Comparison of ENCODE assay signal across 1 cellular context in genomic region chr6:116680880-116681672, GRCh38.
TF ChIP-seq lines count a peak whose summit lies in the region.

Gene KPNA5, plus strand, starts transcription at chr6:116681211. Its CDS starts 124 bp downstream, at chr6:116681335.

TF ChIP-seq in HepG2, 621 proteins besides CTCF, POLR2A, EP300 and RAD21 (continued from another document and continues in another):
- TF ChIP-seq, protein P1, sequence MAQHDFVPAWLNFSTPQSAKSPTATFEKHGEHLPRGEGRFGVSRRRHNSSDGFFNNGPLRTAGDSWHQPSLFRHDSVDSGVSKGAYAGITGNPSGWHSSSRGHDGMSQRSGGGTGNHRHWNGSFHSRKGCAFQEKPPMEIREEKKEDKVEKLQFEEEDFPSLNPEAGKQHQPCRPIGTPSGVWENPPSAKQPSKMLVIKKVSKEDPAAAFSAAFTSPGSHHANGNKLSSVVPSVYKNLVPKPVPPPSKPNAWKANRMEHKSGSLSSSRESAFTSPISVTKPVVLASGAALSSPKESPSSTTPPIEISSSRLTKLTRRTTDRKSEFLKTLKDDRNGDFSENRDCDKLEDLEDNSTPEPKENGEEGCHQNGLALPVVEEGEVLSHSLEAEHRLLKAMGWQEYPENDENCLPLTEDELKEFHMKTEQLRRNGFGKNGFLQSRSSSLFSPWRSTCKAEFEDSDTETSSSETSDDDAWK (CRISPR knock-in tag; IDR thresholded peaks at IDR 0.05): no peak
- TF ChIP-seq NFKBIZ (CRISPR knock-in tag; IDR thresholded peaks at IDR 0.05): peak; percentile 68; the same call in 1 of the 2 replicates
- TF ChIP-seq HDAC1 (CRISPR knock-in tag; IDR thresholded peaks at IDR 0.05): peak; percentile 64
- TF ChIP-seq MLX (CRISPR knock-in tag; IDR thresholded peaks at IDR 0.05): no peak; the same call in none of the 2 replicates
- TF ChIP-seq, protein P2, sequence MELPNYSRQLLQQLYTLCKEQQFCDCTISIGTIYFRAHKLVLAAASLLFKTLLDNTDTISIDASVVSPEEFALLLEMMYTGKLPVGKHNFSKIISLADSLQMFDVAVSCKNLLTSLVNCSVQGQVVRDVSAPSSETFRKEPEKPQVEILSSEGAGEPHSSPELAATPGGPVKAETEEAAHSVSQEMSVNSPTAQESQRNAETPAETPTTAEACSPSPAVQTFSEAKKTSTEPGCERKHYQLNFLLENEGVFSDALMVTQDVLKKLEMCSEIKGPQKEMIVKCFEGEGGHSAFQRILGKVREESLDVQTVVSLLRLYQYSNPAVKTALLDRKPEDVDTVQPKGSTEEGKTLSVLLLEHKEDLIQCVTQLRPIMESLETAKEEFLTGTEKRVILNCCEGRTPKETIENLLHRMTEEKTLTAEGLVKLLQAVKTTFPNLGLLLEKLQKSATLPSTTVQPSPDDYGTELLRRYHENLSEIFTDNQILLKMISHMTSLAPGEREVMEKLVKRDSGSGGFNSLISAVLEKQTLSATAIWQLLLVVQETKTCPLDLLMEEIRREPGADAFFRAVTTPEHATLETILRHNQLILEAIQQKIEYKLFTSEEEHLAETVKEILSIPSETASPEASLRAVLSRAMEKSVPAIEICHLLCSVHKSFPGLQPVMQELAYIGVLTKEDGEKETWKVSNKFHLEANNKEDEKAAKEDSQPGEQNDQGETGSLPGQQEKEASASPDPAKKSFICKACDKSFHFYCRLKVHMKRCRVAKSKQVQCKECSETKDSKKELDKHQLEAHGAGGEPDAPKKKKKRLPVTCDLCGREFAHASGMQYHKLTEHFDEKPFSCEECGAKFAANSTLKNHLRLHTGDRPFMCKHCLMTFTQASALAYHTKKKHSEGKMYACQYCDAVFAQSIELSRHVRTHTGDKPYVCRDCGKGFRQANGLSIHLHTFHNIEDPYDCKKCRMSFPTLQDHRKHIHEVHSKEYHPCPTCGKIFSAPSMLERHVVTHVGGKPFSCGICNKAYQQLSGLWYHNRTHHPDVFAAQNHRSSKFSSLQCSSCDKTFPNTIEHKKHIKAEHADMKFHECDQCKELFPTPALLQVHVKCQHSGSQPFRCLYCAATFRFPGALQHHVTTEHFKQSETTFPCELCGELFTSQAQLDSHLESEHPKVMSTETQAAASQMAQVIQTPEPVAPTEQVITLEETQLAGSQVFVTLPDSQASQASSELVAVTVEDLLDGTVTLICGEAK (IDR thresholded peaks at IDR 0.05): no peak
- TF ChIP-seq, protein P2 (CRISPR knock-in tag; IDR thresholded peaks at IDR 0.05): no peak; the same call in none of the 2 replicates
- no peak for TF ChIP-seq SP140L (CRISPR knock-in tag; IDR thresholded peaks at IDR 0.05; ENCODE audit: borderline replicate concordance)
- TF ChIP-seq, protein P3, sequence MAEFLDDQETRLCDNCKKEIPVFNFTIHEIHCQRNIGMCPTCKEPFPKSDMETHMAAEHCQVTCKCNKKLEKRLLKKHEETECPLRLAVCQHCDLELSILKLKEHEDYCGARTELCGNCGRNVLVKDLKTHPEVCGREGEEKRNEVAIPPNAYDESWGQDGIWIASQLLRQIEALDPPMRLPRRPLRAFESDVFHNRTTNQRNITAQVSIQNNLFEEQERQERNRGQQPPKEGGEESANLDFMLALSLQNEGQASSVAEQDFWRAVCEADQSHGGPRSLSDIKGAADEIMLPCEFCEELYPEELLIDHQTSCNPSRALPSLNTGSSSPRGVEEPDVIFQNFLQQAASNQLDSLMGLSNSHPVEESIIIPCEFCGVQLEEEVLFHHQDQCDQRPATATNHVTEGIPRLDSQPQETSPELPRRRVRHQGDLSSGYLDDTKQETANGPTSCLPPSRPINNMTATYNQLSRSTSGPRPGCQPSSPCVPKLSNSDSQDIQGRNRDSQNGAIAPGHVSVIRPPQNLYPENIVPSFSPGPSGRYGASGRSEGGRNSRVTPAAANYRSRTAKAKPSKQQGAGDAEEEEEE (CRISPR knock-in tag; IDR thresholded peaks at IDR 0.05; ENCODE audit: borderline replicate concordance): no peak
- TF ChIP-seq PRPF4 (IDR thresholded peaks at IDR 0.05; ENCODE audit: low read depth, low read length, poor library complexity, severe bottlenecking): no peak
- peak; percentile 93 for TF ChIP-seq ERF (CRISPR knock-in tag; IDR thresholded peaks at IDR 0.05)
- TF ChIP-seq, protein P4, sequence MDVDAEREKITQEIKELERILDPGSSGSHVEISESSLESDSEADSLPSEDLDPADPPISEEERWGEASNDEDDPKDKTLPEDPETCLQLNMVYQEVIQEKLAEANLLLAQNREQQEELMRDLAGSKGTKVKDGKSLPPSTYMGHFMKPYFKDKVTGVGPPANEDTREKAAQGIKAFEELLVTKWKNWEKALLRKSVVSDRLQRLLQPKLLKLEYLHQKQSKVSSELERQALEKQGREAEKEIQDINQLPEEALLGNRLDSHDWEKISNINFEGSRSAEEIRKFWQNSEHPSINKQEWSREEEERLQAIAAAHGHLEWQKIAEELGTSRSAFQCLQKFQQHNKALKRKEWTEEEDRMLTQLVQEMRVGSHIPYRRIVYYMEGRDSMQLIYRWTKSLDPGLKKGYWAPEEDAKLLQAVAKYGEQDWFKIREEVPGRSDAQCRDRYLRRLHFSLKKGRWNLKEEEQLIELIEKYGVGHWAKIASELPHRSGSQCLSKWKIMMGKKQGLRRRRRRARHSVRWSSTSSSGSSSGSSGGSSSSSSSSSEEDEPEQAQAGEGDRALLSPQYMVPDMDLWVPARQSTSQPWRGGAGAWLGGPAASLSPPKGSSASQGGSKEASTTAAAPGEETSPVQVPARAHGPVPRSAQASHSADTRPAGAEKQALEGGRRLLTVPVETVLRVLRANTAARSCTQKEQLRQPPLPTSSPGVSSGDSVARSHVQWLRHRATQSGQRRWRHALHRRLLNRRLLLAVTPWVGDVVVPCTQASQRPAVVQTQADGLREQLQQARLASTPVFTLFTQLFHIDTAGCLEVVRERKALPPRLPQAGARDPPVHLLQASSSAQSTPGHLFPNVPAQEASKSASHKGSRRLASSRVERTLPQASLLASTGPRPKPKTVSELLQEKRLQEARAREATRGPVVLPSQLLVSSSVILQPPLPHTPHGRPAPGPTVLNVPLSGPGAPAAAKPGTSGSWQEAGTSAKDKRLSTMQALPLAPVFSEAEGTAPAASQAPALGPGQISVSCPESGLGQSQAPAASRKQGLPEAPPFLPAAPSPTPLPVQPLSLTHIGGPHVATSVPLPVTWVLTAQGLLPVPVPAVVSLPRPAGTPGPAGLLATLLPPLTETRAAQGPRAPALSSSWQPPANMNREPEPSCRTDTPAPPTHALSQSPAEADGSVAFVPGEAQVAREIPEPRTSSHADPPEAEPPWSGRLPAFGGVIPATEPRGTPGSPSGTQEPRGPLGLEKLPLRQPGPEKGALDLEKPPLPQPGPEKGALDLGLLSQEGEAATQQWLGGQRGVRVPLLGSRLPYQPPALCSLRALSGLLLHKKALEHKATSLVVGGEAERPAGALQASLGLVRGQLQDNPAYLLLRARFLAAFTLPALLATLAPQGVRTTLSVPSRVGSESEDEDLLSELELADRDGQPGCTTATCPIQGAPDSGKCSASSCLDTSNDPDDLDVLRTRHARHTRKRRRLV (CRISPR knock-in tag; IDR thresholded peaks at IDR 0.05): peak; percentile 81; the same call in 1 of the 2 replicates
- TF ChIP-seq ZNF205 (CRISPR knock-in tag; IDR thresholded peaks at IDR 0.05): peak; percentile 68; the same call in 1 of the 2 replicates
- no peak; the same call in none of the 2 replicates for TF ChIP-seq ZNF451 (CRISPR knock-in tag; IDR thresholded peaks at IDR 0.05)
- peak; percentile 35; the same call in 1 of the 2 replicates for TF ChIP-seq MTF2 (CRISPR knock-in tag; IDR thresholded peaks at IDR 0.05; ENCODE audit: borderline replicate concordance)
- peak; percentile 82 for TF ChIP-seq ZXDC (CRISPR knock-in tag; IDR thresholded peaks at IDR 0.05)
- TF ChIP-seq, protein P5, sequence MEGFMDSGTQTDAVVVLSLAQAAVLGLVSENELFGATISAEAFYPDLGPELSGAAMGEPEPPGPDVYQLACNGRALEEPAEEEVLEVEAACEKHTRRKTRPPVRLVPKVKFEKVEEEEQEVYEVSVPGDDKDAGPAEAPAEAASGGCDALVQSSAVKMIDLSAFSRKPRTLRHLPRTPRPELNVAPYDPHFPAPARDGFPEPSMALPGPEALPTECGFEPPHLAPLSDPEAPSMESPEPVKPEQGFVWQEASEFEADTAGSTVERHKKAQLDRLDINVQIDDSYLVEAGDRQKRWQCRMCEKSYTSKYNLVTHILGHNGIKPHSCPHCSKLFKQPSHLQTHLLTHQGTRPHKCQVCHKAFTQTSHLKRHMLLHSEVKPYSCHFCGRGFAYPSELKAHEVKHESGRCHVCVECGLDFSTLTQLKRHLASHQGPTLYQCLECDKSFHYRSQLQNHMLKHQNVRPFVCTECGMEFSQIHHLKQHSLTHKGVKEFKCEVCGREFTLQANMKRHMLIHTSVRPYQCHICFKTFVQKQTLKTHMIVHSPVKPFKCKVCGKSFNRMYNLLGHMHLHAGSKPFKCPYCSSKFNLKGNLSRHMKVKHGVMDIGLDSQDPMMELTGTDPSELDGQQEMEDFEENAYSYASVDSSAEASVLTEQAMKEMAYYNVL (CRISPR knock-in tag; IDR thresholded peaks at IDR 0.05; ENCODE audit: borderline replicate concordance): peak; percentile 90
- TF ChIP-seq KDM1A (CRISPR knock-in tag; IDR thresholded peaks at IDR 0.05): no peak
- TF ChIP-seq POLR2G (IDR thresholded peaks at IDR 0.05; ENCODE audit: low read depth, low read length): peak; percentile 95
- TF ChIP-seq PITX1 (CRISPR knock-in tag; IDR thresholded peaks at IDR 0.05): no peak; the same call in 1 of the 2 replicates
- no peak for TF ChIP-seq ZBTB49 (CRISPR knock-in tag; IDR thresholded peaks at IDR 0.05; ENCODE audit: borderline replicate concordance)
- no peak for TF ChIP-seq KLF13 (CRISPR knock-in tag; IDR thresholded peaks at IDR 0.05)
- 0 out of 2 replicates have a peak, but pooled peaks have one; percentile 22 for TF ChIP-seq KLF12 (CRISPR knock-in tag; IDR thresholded peaks at IDR 0.05; ENCODE audit: borderline replicate concordance)
- no peak for TF ChIP-seq NCOA5 (CRISPR knock-in tag; IDR thresholded peaks at IDR 0.05)
- no peak for TF ChIP-seq ZFP36L2 (CRISPR knock-in tag; IDR thresholded peaks at IDR 0.05)
- peak; percentile 57; the same call in 1 of the 2 replicates for TF ChIP-seq KLF15 (CRISPR knock-in tag; IDR thresholded peaks at IDR 0.05; ENCODE audit: borderline replicate concordance)
- TF ChIP-seq, protein P6, sequence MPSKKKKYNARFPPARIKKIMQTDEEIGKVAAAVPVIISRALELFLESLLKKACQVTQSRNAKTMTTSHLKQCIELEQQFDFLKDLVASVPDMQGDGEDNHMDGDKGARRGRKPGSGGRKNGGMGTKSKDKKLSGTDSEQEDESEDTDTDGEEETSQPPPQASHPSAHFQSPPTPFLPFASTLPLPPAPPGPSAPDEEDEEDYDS (CRISPR knock-in tag; IDR thresholded peaks at IDR 0.05): peak; percentile 75
